9 cellular contexts compared by ENCODE assay signal in the genomic region with DNA sequence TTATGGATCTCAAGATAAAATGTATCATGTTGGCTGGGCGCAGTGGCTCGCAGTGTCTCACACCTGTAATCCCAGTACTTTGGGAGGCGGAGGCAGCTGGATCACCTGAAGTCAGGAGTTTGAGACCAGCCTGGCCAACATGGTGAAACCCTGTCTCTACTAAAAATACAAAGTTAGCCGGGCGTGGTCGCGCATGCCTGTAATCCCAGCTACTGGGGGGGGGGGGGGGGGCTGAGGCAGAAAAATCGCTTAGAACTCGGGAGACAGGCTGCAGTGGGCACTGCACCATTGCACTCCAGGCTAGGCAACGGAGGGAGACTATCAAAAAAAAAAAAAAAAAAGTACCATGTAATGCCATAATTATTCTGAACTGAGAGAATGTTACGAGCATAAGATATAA. TPM values are rescaled to one million over a fixed set of nuclear protein-coding genes. Genes with fewer than 3 reads are reported as not detected.
DNase-seq lines count a peak whose midpoint lies in the region; ATAC-seq and TF ChIP-seq lines count a peak whose summit lies in the region.
"Had no signal": no experiment of that assay in that cellular context is flagged by ENCODE, and none has a peak within 500 bp of the region (broad histone marks: within the 10 kb centered on the region; RNA-seq: fewer than 3 reads in every experiment).

No MANE protein-coding gene starts in this region.

- H3K27ac ChIP-seq in thoracic aorta (peak overlapping the region in 1 of 2 donors; percentile 96), foreskin keratinocyte (no peak overlapping the region)

- TF ChIP-seq CTCF in thoracic aorta (IDR thresholded peaks at IDR 0.05) (no peak), foreskin keratinocyte (conservative IDR thresholded peaks at IDR 0.05) (no peak)

- peak overlapping the region; percentile 55 for H3K4me3 ChIP-seq in iPS-18c (ENCODE audit: insufficient read depth, low read depth, low read length)
- H3K4me3 ChIP-seq in thoracic aorta, result peak overlapping the region; percentile 90

- H3K36me3 Mint-ChIP-seq in activated T-cell treated with anti-CD3 and anti-CD28 coated beads, Interleukin-2, amount 50 U/mL, for 72 hours (ENCODE audit: insufficient read depth in 2 of 2), result peaks cover 17 to 39% of the 10 kb centered on the region in 2 donors
- peaks cover 43% of the 10 kb centered on the region for H3K36me3 Mint-ChIP-seq in activated T-helper 1 cell treated with anti-CD3 and anti-CD28 coated beads, Interleukin-12 subunit alpha, Interleukin-12 subunit beta, Interleukin-2, Interleukin-4 antibody, amounts not matched to agents 30 ng/mL and 10 ng/mL and 1 ng/mL, durations not matched to agents 14 hours and 24 hours and 36 hours (ENCODE audit: low read depth)

- H3K4me1 ChIP-seq in thoracic aorta (ENCODE audit: control insufficient read depth in 1 of 2, low read depth in 2 of 2) (peaks cover 0 to 12% of the 10 kb centered on the region in 2 donors), foreskin keratinocyte (no peaks in the 10 kb centered on the region)

- intact Hi-C loops in activated T-helper 1 cell treated with anti-CD3 and anti-CD28 coated beads, Interleukin-12 subunit alpha, Interleukin-12 subunit beta, Interleukin-2, Interleukin-4 antibody, amounts not matched to agents 30 ng/mL and 10 ng/mL and 1 ng/mL, durations not matched to agents 14 hours and 24 hours and 36 hours (cut with micrococcal nuclease), result loop anchor here (1.0 to 2.0 kb wide), 2 partner anchors 47 to 112 kb away; no protein-coding TSS in a partner anchor

- peak overlapping the region; percentile 89 to 98 for H3K4me3 Mint-ChIP-seq in activated T-cell treated with anti-CD3 and anti-CD28 coated beads, Interleukin-2, amount 50 U/mL, for 72 hours
- H3K4me3 Mint-ChIP-seq in activated T-helper 1 cell treated with anti-CD3 and anti-CD28 coated beads, Interleukin-12 subunit alpha, Interleukin-12 subunit beta, Interleukin-2, Interleukin-4 antibody, amounts not matched to agents 30 ng/mL and 10 ng/mL and 1 ng/mL, durations not matched to agents 14 hours and 24 hours and 36 hours, result peak overlapping the region; percentile 98

- no peak for DNase-seq in activated T-cell treated with anti-CD3 and anti-CD28 coated beads, Interleukin-2, amount 50 U/mL, for 72 hours
- DNase-seq in activated T-cell treated with anti-CD3 and anti-CD28 coated beads for 4 hours (no peak), thoracic aorta (ENCODE audit: low spot score) (no peak), DMS114 treated with DMSO at 0.1 percent for 48 hours (lab: John Stamatoyannopoulos, UW; ENCODE audit: unreplicated experiment) (no peak), foreskin keratinocyte (no peak), NCI-H446 treated with DMSO at 0.1 percent for 48 hours (lab: John Stamatoyannopoulos, UW) (no peak)
- no peak for DNase-seq in activated T-helper 1 cell treated with anti-CD3 and anti-CD28 coated beads, Interleukin-12 subunit alpha, Interleukin-12 subunit beta, Interleukin-2, Interleukin-4 antibody, amounts not matched to agents 30 ng/mL and 10 ng/mL and 1 ng/mL, durations not matched to agents 14 hours and 24 hours and 36 hours (ENCODE audit: low spot score)
- DNase-seq: activated CD4-positive, alpha-beta T cell treated with anti-CD3 and anti-CD28 coated beads, Interleukin-2, amount 50 U/mL, for 48 hours had no signal

- no peaks in the 10 kb centered on the region for H3K27me3 Mint-ChIP-seq in activated T-cell treated with anti-CD3 and anti-CD28 coated beads, Interleukin-2, amount 50 U/mL, for 72 hours (ENCODE audit: low read depth)
- H3K27me3 Mint-ChIP-seq in activated T-helper 1 cell treated with anti-CD3 and anti-CD28 coated beads, Interleukin-12 subunit alpha, Interleukin-12 subunit beta, Interleukin-2, Interleukin-4 antibody, amounts not matched to agents 30 ng/mL and 10 ng/mL and 1 ng/mL, durations not matched to agents 14 hours and 24 hours and 36 hours (ENCODE audit: insufficient read depth), result no peaks in the 10 kb centered on the region

- H3K27me3 ChIP-seq in thoracic aorta (replicated peaks; ENCODE audit: insufficient read depth), result no peaks in the 10 kb centered on the region
- H3K27me3 ChIP-seq in foreskin keratinocyte, result no peaks in the 10 kb centered on the region

- no peak for ATAC-seq in activated T-cell treated with anti-CD3 and anti-CD28 coated beads, Interleukin-2, amount 50 U/mL, for 72 hours (replicated peaks in 1 of 2)
- ATAC-seq in thoracic aorta (ENCODE audit: insufficient number of reproducible peaks, low FRiP score, low read depth), result no peak
- no peak for ATAC-seq in foreskin keratinocyte

- peaks cover 35% of the 10 kb centered on the region for H3K4me1 Mint-ChIP-seq in activated T-cell treated with anti-CD3 and anti-CD28 coated beads, Interleukin-2, amount 50 U/mL, for 72 hours (ENCODE audit: low read depth)
- peaks cover 6% of the 10 kb centered on the region for H3K4me1 Mint-ChIP-seq in activated T-helper 1 cell treated with anti-CD3 and anti-CD28 coated beads, Interleukin-12 subunit alpha, Interleukin-12 subunit beta, Interleukin-2, Interleukin-4 antibody, amounts not matched to agents 30 ng/mL and 10 ng/mL and 1 ng/mL, durations not matched to agents 14 hours and 24 hours and 36 hours (ENCODE audit: low read depth)

- H3K9me3 ChIP-seq in iPS-18c (ENCODE audit: control insufficient read depth, insufficient read depth, low read length) (peaks cover 12% of the 10 kb centered on the region), thoracic aorta (no peaks in the 10 kb centered on the region)

- peaks cover 27% of the 10 kb centered on the region for H3K36me3 ChIP-seq in thoracic aorta

- no peaks in the 10 kb centered on the region for H3K9me3 Mint-ChIP-seq in activated T-cell treated with anti-CD3 and anti-CD28 coated beads, Interleukin-2, amount 50 U/mL, for 72 hours
- H3K9me3 Mint-ChIP-seq in activated T-helper 1 cell treated with anti-CD3 and anti-CD28 coated beads, Interleukin-12 subunit alpha, Interleukin-12 subunit beta, Interleukin-2, Interleukin-4 antibody, amounts not matched to agents 30 ng/mL and 10 ng/mL and 1 ng/mL, durations not matched to agents 14 hours and 24 hours and 36 hours, result no peaks in the 10 kb centered on the region

- peak overlapping the region; percentile 99 for H3K27ac Mint-ChIP-seq in activated T-cell treated with anti-CD3 and anti-CD28 coated beads, Interleukin-2, amount 50 U/mL, for 72 hours
- no peak overlapping the region for H3K27ac Mint-ChIP-seq in activated T-helper 1 cell treated with anti-CD3 and anti-CD28 coated beads, Interleukin-12 subunit alpha, Interleukin-12 subunit beta, Interleukin-2, Interleukin-4 antibody, amounts not matched to agents 30 ng/mL and 10 ng/mL and 1 ng/mL, durations not matched to agents 14 hours and 24 hours and 36 hours

RNA-seq across cellular contexts. Expression of gene RBMX, which starts 2.1 kb away (rescaled TPM):
- total RNA-seq in activated T-cell treated with anti-CD3 and anti-CD28 coated beads, Interleukin-2, amount 50 U/mL, for 72 hours, result 100 to 1,000 TPM; 296 to 315 TPM
- total RNA-seq in activated T-helper 1 cell treated with anti-CD3 and anti-CD28 coated beads, Interleukin-12 subunit alpha, Interleukin-12 subunit beta, Interleukin-2, Interleukin-4 antibody, amounts not matched to agents 30 ng/mL and 10 ng/mL and 1 ng/mL, durations not matched to agents 14 hours and 24 hours and 36 hours, result 308 and 327 TPM in 2 replicates
- total RNA-seq in thoracic aorta (100 to 1,000 TPM; 224 to 338 TPM), foreskin keratinocyte (227 and 257 TPM in 2 replicates)
- 123 and 153 TPM in 2 replicates for polyA plus RNA-seq in foreskin keratinocyte
